8 cellular contexts compared by ENCODE assay signal in genomic region chr2:119476301-119477117, GRCh38. TPM values are rescaled to one million over a fixed set of nuclear protein-coding genes. Genes with fewer than 3 reads are reported as not detected.
DNase-seq lines count a peak whose midpoint lies in the region; ATAC-seq and TF ChIP-seq lines count a peak whose summit lies in the region.

No MANE protein-coding gene starts in this region.

- POLR2A ChIA-PET in A673 (lab: Charles Lee; ENCODE audit: low non-redundant PET) = interaction anchor here (0.7 kb wide), 1 partner anchor 1393 kb away, joined by 3 read pairs; no protein-coding TSS in a partner anchor
- POLR2A ChIA-PET in activated B cell treated with CpG ODN at 0.5 μM for 24 hours (lab: Charles Lee) = no interaction called here
- POLR2A ChIA-PET in naive thymus-derived CD4-positive, alpha-beta T cell (lab: Charles Lee) = no interaction called here

- H3K4me3 ChIP-seq in A673 (ENCODE audit: low read depth, low read length, poor library complexity, severe bottlenecking) (no peak overlapping the region), HFF-Myc (replicated peaks; ENCODE audit: low read depth, low read length) (no peak overlapping the region), fibroblast of pulmonary artery (replicated peaks; ENCODE audit: low read depth, low read length) (no peak overlapping the region), uterus (no peak overlapping the region)
- H3K4me3 ChIP-seq in naive thymus-derived CD4-positive, alpha-beta T cell (ENCODE audit: low read length) = no peak overlapping the region

- H3K27me3 Mint-ChIP-seq in activated B cell treated with CpG ODN at 0.5 μM for 24 hours = peaks cover 5% of the 10 kb centered on the region
- peaks cover 0 to 29% (median 9%) of the 10 kb centered on the region in 5 donors for H3K27me3 Mint-ChIP-seq in naive thymus-derived CD4-positive, alpha-beta T cell

- TF ChIP-seq CTCF in A673 (conservative IDR thresholded peaks at IDR 0.05; ENCODE audit: low read depth, low read length) = peak; percentile 99
- TF ChIP-seq CTCF in HFF-Myc (IDR thresholded peaks at IDR 0.05; ENCODE audit: low read depth, low read length, missing control alignments) = peak; percentile 97
- TF ChIP-seq CTCF in activated B cell treated with CpG ODN at 0.5 μM for 24 hours (IDR thresholded peaks at IDR 0.05) = peak; percentile 49
- peak; percentile 93 for TF ChIP-seq CTCF in fibroblast of pulmonary artery (IDR thresholded peaks at IDR 0.05; ENCODE audit: low read length, missing control alignments)
- peak; percentile 75 to 85 (median 82) for TF ChIP-seq CTCF in uterus (IDR thresholded peaks at IDR 0.05)

- H3K36me3 Mint-ChIP-seq in activated B cell treated with CpG ODN at 0.5 μM for 24 hours (ENCODE audit: low read depth) = no peaks in the 10 kb centered on the region
- H3K36me3 Mint-ChIP-seq in naive thymus-derived CD4-positive, alpha-beta T cell = no peaks in the 10 kb centered on the region

- no peak for TF ChIP-seq POLR2A in uterus (IDR thresholded peaks at IDR 0.05)

- H3K4me3 Mint-ChIP-seq in activated B cell treated with CpG ODN at 0.5 μM for 24 hours = no peak overlapping the region
- H3K4me3 Mint-ChIP-seq in naive thymus-derived CD4-positive, alpha-beta T cell = no peak overlapping the region

- no TSS peak for BruUV-seq in A673 (replicated peaks; lab: Mats Ljungman, UMichigan)

- DNase-seq in A673 (ENCODE audit: low spot score) (peak; percentile 74), G401 (ENCODE audit: low spot score) (peak; percentile 49), HFF-Myc (ENCODE audit: extremely low read depth, low read depth) (peak; percentile 31), NCI-H1694 (lab: John Stamatoyannopoulos, UW) (peak; percentile 47), activated B cell treated with CpG ODN at 0.5 μM for 24 hours (peak; percentile 37), fibroblast of pulmonary artery (ENCODE audit: low read depth) (peak; percentile 72), uterus (no peak)
- DNase-seq in naive thymus-derived CD4-positive, alpha-beta T cell = peak in 6 of 9 donors; percentile 14 to 52 (median 26)

- no peaks in the 10 kb centered on the region for H3K9me3 ChIP-seq in A673 (ENCODE audit: low read depth, low read length, poor library complexity, severe bottlenecking)
- H3K9me3 ChIP-seq in naive thymus-derived CD4-positive, alpha-beta T cell (ENCODE audit: control insufficient read depth in 2 of 3, low read length in 3 of 3) = no peaks in the 10 kb centered on the region
- H3K9me3 ChIP-seq in uterus = no peaks in the 10 kb centered on the region

- H3K36me3 ChIP-seq in A673 (ENCODE audit: insufficient read depth, low read length, poor library complexity, severe bottlenecking) (no peaks in the 10 kb centered on the region), uterus (no peaks in the 10 kb centered on the region)
- no peaks in the 10 kb centered on the region for H3K36me3 ChIP-seq in naive thymus-derived CD4-positive, alpha-beta T cell (ENCODE audit: control insufficient read depth in 2 of 3, insufficient read depth in 3 of 3, low read length in 3 of 3)

- H3K27ac ChIP-seq in A673 (ENCODE audit: low read depth, low read length, poor library complexity, severe bottlenecking) (no peak overlapping the region), uterus (no peak overlapping the region)
- no peak overlapping the region for H3K27ac ChIP-seq in naive thymus-derived CD4-positive, alpha-beta T cell (ENCODE audit: low read depth, low read length)

- H3K27ac Mint-ChIP-seq in activated B cell treated with CpG ODN at 0.5 μM for 24 hours = no peak overlapping the region
- no peak overlapping the region for H3K27ac Mint-ChIP-seq in naive thymus-derived CD4-positive, alpha-beta T cell

- intact Hi-C loops in A673 (cut with micrococcal nuclease; ENCODE audit: unreplicated experiment) = loop anchor here (1.0 to 10.0 kb wide), 3 partner anchors 69 to 468 kb away; no protein-coding TSS in a partner anchor
- intact Hi-C loops in activated B cell treated with CpG ODN at 0.5 μM for 24 hours (cut with micrococcal nuclease) = loop anchor here (1.0 to 10.0 kb wide), 2 partner anchors 69 to 252 kb away; partner anchors contain the start of gene STEAP3
- intact Hi-C loops in naive thymus-derived CD4-positive, alpha-beta T cell (cut with micrococcal nuclease) = loop anchor here (1.0 to 5.0 kb wide), 3 partner anchors 69 to 1429 kb away; no protein-coding TSS in a partner anchor
- intact Hi-C loops in uterus (cut with DNase I; ENCODE audit: low total_unique reads) = no loop called here

- peak; percentile 78 for ATAC-seq in activated B cell treated with CpG ODN at 0.5 μM for 24 hours (ENCODE audit: low read depth)
- peak; percentile 61 for ATAC-seq in naive thymus-derived CD4-positive, alpha-beta T cell

- no peaks in the 10 kb centered on the region for H3K9me3 Mint-ChIP-seq in activated B cell treated with CpG ODN at 0.5 μM for 24 hours
- H3K9me3 Mint-ChIP-seq in naive thymus-derived CD4-positive, alpha-beta T cell = no peaks in the 10 kb centered on the region

- CTCF ChIA-PET in A673 (lab: Charles Lee) = interaction anchor here (0.6 to 2.1 kb wide), 8 partner anchors 17 to 595 kb away, joined by 3 to 18 read pairs (median 6); no protein-coding TSS in a partner anchor
- CTCF ChIA-PET in activated B cell treated with CpG ODN at 0.5 μM for 24 hours (lab: Charles Lee) = interaction anchor here (0.8 to 6.4 kb wide), 10 partner anchors 9 to 595 kb away, joined by 3 to 102 read pairs (median 4); no protein-coding TSS in a partner anchor
- CTCF ChIA-PET in naive thymus-derived CD4-positive, alpha-beta T cell (lab: Charles Lee) = interaction anchor here (1.3 to 1.9 kb wide), 2 partner anchors 9 to 594 kb away, joined by 6 to 9 read pairs; no protein-coding TSS in a partner anchor

- H3K4me1 ChIP-seq in A673 (ENCODE audit: insufficient read depth, low read length, poor library complexity, severe bottlenecking) (peaks cover 11% of the 10 kb centered on the region), uterus (no peaks in the 10 kb centered on the region)
- no peaks in the 10 kb centered on the region for H3K4me1 ChIP-seq in naive thymus-derived CD4-positive, alpha-beta T cell (ENCODE audit: control insufficient read depth in 2 of 2, insufficient read depth in 2 of 2, low read length in 2 of 2)

- H3K4me1 Mint-ChIP-seq in activated B cell treated with CpG ODN at 0.5 μM for 24 hours = no peaks in the 10 kb centered on the region
- peaks cover 0 to 2% (median 0%) of the 10 kb centered on the region in 7 donors for H3K4me1 Mint-ChIP-seq in naive thymus-derived CD4-positive, alpha-beta T cell

- H3K27me3 ChIP-seq in A673 (replicated peaks; ENCODE audit: insufficient read depth, low read depth, low read length, poor library complexity) (no peaks in the 10 kb centered on the region), uterus (no peaks in the 10 kb centered on the region)
- H3K27me3 ChIP-seq in naive thymus-derived CD4-positive, alpha-beta T cell (ENCODE audit: control insufficient read depth in 2 of 2, insufficient read depth in 2 of 2, low read length in 2 of 2) = no peaks in the 10 kb centered on the region

- in situ Hi-C loops in G401 (cut with HindIII; ENCODE audit: low sequenced_read_pairs) = loop anchor here (10.0 kb wide), 1 partner anchor 208 kb away; no protein-coding TSS in a partner anchor

RNA-seq across cellular contexts. Expression of gene TMEM37, which starts 44.9 kb away (rescaled TPM):
- total RNA-seq in A673 (2021) (13.8 and 15.4 TPM in 2 replicates), activated B cell treated with CpG ODN at 0.5 μM for 24 hours (0.37 and 0.51 TPM in 2 replicates), uterus (1 to 10 TPM in 3 of 4 donors, not detected in 1; 1.2 to 5.4 (median 3.7) TPM)
- 0.37 and 3.1 TPM in 2 replicates for total RNA-seq in G401 (2014; rRNA removed; shearing (Covaris generic))
- total RNA-seq in naive thymus-derived CD4-positive, alpha-beta T cell = under 1 TPM in 3 of 5 experiments, not detected in 2; 0.37 to 0.51 (median 0.38) TPM
- 1 to 10 TPM; 1.8 to 4.2 TPM for polyA plus RNA-seq in naive thymus-derived CD4-positive, alpha-beta T cell

RNA-seq across cellular contexts. Expression of gene SCTR, which starts 47.8 kb away (rescaled TPM):
- total RNA-seq in A673 (2021) (0.50 TPM in 1 of 2 replicates, not detected in the other), activated B cell treated with CpG ODN at 0.5 μM for 24 hours (not detected in 2 replicates), uterus (not detected)
- total RNA-seq in G401 (2014; rRNA removed; shearing (Covaris generic)) = not detected in 2 replicates
- not detected for total RNA-seq in naive thymus-derived CD4-positive, alpha-beta T cell
- not detected for polyA plus RNA-seq in naive thymus-derived CD4-positive, alpha-beta T cell

Comparison
In these comparisons a context has a peak if more than half of its experiments do, and no peak if none do; other contexts are left out.
1. DNase-seq: peak in A673 (single experiment), G401 (single experiment), HFF-Myc (single experiment), NCI-H1694 (single experiment), activated B cell treated with CpG ODN at 0.5 μM for 24 hours (single experiment), fibroblast of pulmonary artery (single experiment) and naive thymus-derived CD4-positive, alpha-beta T cell (6 of 9); none in uterus (0 of 2).
2. CTCF ChIP-seq: peak in every context shown above with its lines; median percentile 99 in A673; 97 in HFF-Myc; 93 in fibroblast of pulmonary artery; 82 in uterus; 49 in activated B cell treated with CpG ODN at 0.5 μM for 24 hours.